In the genomic region with DNA sequence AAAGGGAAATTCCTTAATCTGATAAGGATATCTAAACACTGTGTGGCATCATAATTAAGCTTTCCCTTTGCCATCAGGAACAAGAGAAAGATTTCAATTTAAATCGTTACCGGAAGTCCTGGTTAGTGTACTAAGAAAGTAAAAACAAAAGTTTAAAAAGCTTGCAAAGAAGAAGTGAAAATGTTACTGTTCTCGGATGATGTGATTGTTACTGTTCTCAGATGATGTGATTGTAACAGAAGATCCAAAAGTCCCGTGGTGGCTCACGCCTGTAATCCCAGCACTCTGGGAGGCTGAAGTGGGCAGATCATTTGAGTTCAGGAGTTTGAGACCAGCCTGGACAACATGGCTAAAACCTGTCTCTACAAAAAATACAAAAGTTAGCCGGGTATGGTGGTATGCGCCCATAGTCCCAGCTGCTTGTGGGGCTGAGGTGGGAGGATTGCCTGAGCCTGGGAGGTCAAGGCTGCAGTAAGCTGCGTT, we compare ENCODE assay signal across 12 cellular contexts.
A peak's percentile ranks its signal among the peaks of the same experiment; 100 is the strongest.
DNase-seq lines count a peak whose midpoint lies in the region; ATAC-seq and TF ChIP-seq lines count a peak whose summit lies in the region.
"Had no signal": no experiment of that assay in that cellular context is flagged by ENCODE, and none has a peak within 500 bp of the region (broad histone marks: within the 10 kb centered on the region; RNA-seq: fewer than 3 reads in every experiment).

No MANE protein-coding gene starts in this region.

- no peak for DNase-seq in activated CD4-positive, alpha-beta T cell treated with anti-CD3 and anti-CD28 coated beads for 36 hours
- no peak for DNase-seq in activated CD4-positive, alpha-beta T cell treated with anti-CD3 and anti-CD28 coated beads, Interleukin-2, amount 50 U/mL, for 4 hours
- peak; percentile 15 for DNase-seq in pons (ENCODE audit: low spot score)
- DNase-seq in activated CD8-positive, alpha-beta memory T cell treated with anti-CD3 and anti-CD28 coated beads for 24 hours, result no peak
- DNase-seq in A172 (ENCODE audit: low spot score), result no peak
- DNase-seq in tibial artery, result no peak
- DNase-seq: body of pancreas, left ventricle myocardium superior had no signal

- H3K27me3 Mint-ChIP-seq in activated CD4-positive, alpha-beta T cell treated with anti-CD3 and anti-CD28 coated beads for 36 hours, result no peaks in the 10 kb centered on the region

- H3K36me3 Mint-ChIP-seq in activated CD4-positive, alpha-beta T cell treated with anti-CD3 and anti-CD28 coated beads for 36 hours (ENCODE audit: low read depth), result peaks cover 8% of the 10 kb centered on the region

- H3K4me3 ChIP-seq in tibial artery, result no peak overlapping the region
- H3K4me3 ChIP-seq: A549, body of pancreas, SJSA1 had no signal

- H3K27me3 ChIP-seq in tibial artery, result no peaks in the 10 kb centered on the region
- H3K27me3 ChIP-seq: body of pancreas, SJSA1 had no signal

- ATAC-seq in activated CD4-positive, alpha-beta T cell treated with anti-CD3 and anti-CD28 coated beads for 36 hours, result peak; percentile 69
- ATAC-seq in GM21576 (IDR thresholded peaks at IDR 0.05; ENCODE audit: unreplicated experiment) (peak; percentile 94), HG03520 (IDR thresholded peaks at IDR 0.05; ENCODE audit: unreplicated experiment) (peak; percentile 65)
- ATAC-seq: A549, body of pancreas, left ventricle myocardium superior had no signal

- H3K9me3 Mint-ChIP-seq in activated CD4-positive, alpha-beta T cell treated with anti-CD3 and anti-CD28 coated beads for 36 hours (ENCODE audit: low read depth), result peaks cover 12% of the 10 kb centered on the region

- intact Hi-C loops in activated CD4-positive, alpha-beta T cell treated with anti-CD3 and anti-CD28 coated beads for 36 hours (cut with DNase I, micrococcal nuclease), result no loop called here
- intact Hi-C loops in tibial artery (cut with DNase I; ENCODE audit: low total_unique reads), result no loop called here

- TF ChIP-seq CTCF in tibial artery (IDR thresholded peaks at IDR 0.05), result no peak

- H3K27ac Mint-ChIP-seq in activated CD4-positive, alpha-beta T cell treated with anti-CD3 and anti-CD28 coated beads for 36 hours, result no peak overlapping the region

- POLR2A ChIA-PET in activated CD4-positive, alpha-beta T cell treated with anti-CD3 and anti-CD28 coated beads for 36 hours (lab: Charles Lee), result interaction anchor here (0.5 to 0.6 kb wide), 2 partner anchors 106 to 153 kb away, joined by 3 to 5 read pairs; no protein-coding TSS in a partner anchor

- peaks cover 0 to 3% (median 0%) of the 10 kb centered on the region in 3 donors for H3K9me3 ChIP-seq in tibial artery
- H3K9me3 ChIP-seq: A549, body of pancreas, SJSA1 had no signal

- CTCF ChIA-PET in activated CD4-positive, alpha-beta T cell treated with anti-CD3 and anti-CD28 coated beads for 36 hours (lab: Charles Lee), result interaction anchor here (0.7 to 2.3 kb wide), 6 partner anchors 9 to 125 kb away, joined by 3 to 15 read pairs (median 4); no protein-coding TSS in a partner anchor

- H3K4me3 Mint-ChIP-seq in activated CD4-positive, alpha-beta T cell treated with anti-CD3 and anti-CD28 coated beads for 36 hours, result no peak overlapping the region

- H3K27ac ChIP-seq in tibial artery, result no peak overlapping the region
- H3K27ac ChIP-seq: A549, body of pancreas, SJSA1 had no signal

- peaks cover 23% of the 10 kb centered on the region for H3K4me1 Mint-ChIP-seq in activated CD4-positive, alpha-beta T cell treated with anti-CD3 and anti-CD28 coated beads for 36 hours

- H3K36me3 ChIP-seq in tibial artery, result no peaks in the 10 kb centered on the region

- H3K4me1 ChIP-seq in tibial artery, result no peaks in the 10 kb centered on the region
- H3K4me1 ChIP-seq: SJSA1 had no signal
